ENCODE assay signal across 8 cellular contexts in the genomic region with DNA sequence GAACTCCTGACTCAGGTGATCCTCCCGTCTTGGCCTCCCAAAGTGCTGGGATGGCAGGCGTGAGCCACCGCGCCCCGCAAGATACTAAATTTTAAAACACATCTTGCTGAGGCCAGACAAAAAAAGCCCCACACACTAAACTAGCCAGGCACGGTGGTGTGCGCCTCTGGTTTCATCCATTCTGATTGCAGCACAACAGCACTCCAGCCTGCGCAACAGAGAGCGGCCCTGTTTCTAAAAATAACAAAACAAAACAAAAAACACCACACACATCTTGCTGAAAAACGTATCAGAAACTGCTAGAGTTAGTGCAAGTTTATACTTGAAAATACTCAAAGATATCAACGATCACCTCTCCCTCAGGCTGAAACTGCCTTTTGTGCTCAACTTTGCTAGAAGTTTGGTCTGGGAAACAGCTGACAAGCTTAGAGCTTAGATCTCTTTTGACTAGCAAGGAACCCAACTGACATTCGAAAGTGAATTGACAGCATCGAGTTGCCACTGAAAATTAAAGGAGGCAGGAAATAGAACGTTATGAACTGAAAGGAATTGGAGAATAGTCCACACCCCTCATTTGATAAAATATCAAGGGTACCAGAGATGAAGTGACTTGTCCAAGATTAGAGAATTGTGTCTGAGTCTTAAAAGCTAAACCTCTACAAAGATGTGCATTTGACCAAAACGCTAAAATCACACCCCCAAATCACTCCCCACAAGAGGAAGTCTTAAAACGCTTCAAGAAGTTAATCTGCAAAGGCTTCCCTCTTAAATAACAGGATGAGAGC. TPM values are rescaled to one million over a fixed set of nuclear protein-coding genes. Genes with fewer than 3 reads are reported as not detected.
DNase-seq lines count a peak whose midpoint lies in the region; ATAC-seq, FAIRE-seq and TF ChIP-seq lines count a peak whose summit lies in the region.

No MANE protein-coding gene starts in this region.

- in situ Hi-C loops in GM12878 (cut with MboI) = no loop called here

- H3K9ac ChIP-seq in HUES64 (ENCODE audit: low read depth, low read length) = peak overlapping the region; percentile 100
- H3K9ac ChIP-seq in GM12878 (ENCODE audit: control insufficient read depth, insufficient read depth, low read length) = peak overlapping the region; percentile 97

- H3K79me2 ChIP-seq in GM12878 (ENCODE audit: control insufficient read depth, insufficient read depth, low read length) = peaks cover 67% of the 10 kb centered on the region

- peaks cover 3% of the 10 kb centered on the region; the same call in 1 of the 2 replicates for H4K20me1 ChIP-seq in GM12878 (ENCODE audit: control insufficient read depth, insufficient read depth)

- TF ChIP-seq POLR2A in GM12878 (IDR thresholded peaks at IDR 0.05; ENCODE audit: low read depth, low read length) = 0 out of 2 replicates have a peak, but pooled peaks have one; percentile 27

- SMC1A ChIA-PET in GM12878 (lab: Charles Lee; ENCODE audit: uncharacterized antibody, unreplicated experiment) = interaction anchor here (0.8 to 4.7 kb wide), 7 partner anchors 21 to 90 kb away, joined by 3 to 22 read pairs (median 4); no protein-coding TSS in a partner anchor

- intact Hi-C loops in GM12878 (cut with micrococcal nuclease; ENCODE audit: unreplicated experiment) = loop anchor here (2.0 to 5.0 kb wide), 3 partner anchors 46 to 235 kb away; a partner anchor contains a TSS

- H3K36me3 ChIP-seq in HUES64 (ENCODE audit: insufficient read depth, low read length) = peaks cover 34% of the 10 kb centered on the region
- peaks cover 0 to 10% of the 10 kb centered on the region in 2 experiments; a peak in 1 of 4 replicates for H3K36me3 ChIP-seq in GM12878 (ENCODE audit: control insufficient read depth in 2 of 2, insufficient read depth in 2 of 2, low read length in 1 of 2)

- H3K4me3 ChIP-seq in AG04450 (ENCODE audit: low read depth, low read length) (peak overlapping the region; percentile 98), HUES64 (ENCODE audit: low read length) (peak overlapping the region; percentile 100), GM12878 (peak overlapping the region; percentile 86), mononuclear cell (ENCODE audit: low read length) (peak overlapping the region; percentile 97)

- H3K4me1 ChIP-seq in HUES64 (ENCODE audit: insufficient read depth, low read length) (peaks cover 18% of the 10 kb centered on the region), GM12878 (ENCODE audit: control insufficient read depth, insufficient read depth, low read length) (peaks cover 14% of the 10 kb centered on the region), mononuclear cell (ENCODE audit: insufficient read depth, low read length) (peaks cover 52% of the 10 kb centered on the region)

- H3K27ac ChIP-seq in AG04450 (ENCODE audit: low read depth, low read length) = no peak overlapping the region
- peak overlapping the region; percentile 91 for H3K27ac ChIP-seq in HUES64 (ENCODE audit: low read depth, low read length)
- peak overlapping the region; percentile 99 for H3K27ac ChIP-seq in GM12878 (ENCODE audit: control insufficient read depth, insufficient read depth)

- TF ChIP-seq EP300 in GM12878 (IDR thresholded peaks at IDR 0.05; ENCODE audit: borderline replicate concordance in 1 of 2, control insufficient read depth in 1 of 2, low read depth in 2 of 2, low read length in 2 of 2) = no peak

- WGBS in HUES64 = 72% methylated on average over 16 of the region's 16 CpGs
- WGBS in GM12878 (ENCODE audit: insufficient coverage, insufficient replicate concordance, low lambda C conversion rate, missing lambda C conversion rate) = under 1% methylated on average over 16 of the region's 16 CpGs

- H2AFZ ChIP-seq in GM12878 (ENCODE audit: control insufficient read depth, low read depth, low read length) = peak overlapping the region; percentile 66

- no TSS peak for BruUV-seq in GM12878 (replicated peaks; lab: Mats Ljungman, UMichigan)

- peak overlapping the region; percentile 92 for H3K4me2 ChIP-seq in GM12878 (ENCODE audit: control insufficient read depth, insufficient read depth)

- CTCF ChIA-PET in AG04450 (lab: Charles Lee) (interaction anchor here (0.8 kb wide), 1 partner anchor 132 kb away, joined by 3 read pairs; no protein-coding TSS in a partner anchor), GM12878 (lab: Yijun Ruan, JAX) (interaction anchor here (1.2 to 3.1 kb wide), 4 partner anchors 11 to 141 kb away, joined by 3 to 8 read pairs (median 6); no protein-coding TSS in a partner anchor)

- no peak for FAIRE-seq in GM12878 (lab: Jason Lieb, UNC)

- no peak for TF ChIP-seq RAD21 in GM12878 (IDR thresholded peaks at IDR 0.05; ENCODE audit: insufficient read depth, low read depth, low read length)

- RAD21 ChIA-PET in GM12878 (lab: Charles Lee; ENCODE audit: unreplicated experiment) = interaction anchor here (0.8 to 2.6 kb wide), 6 partner anchors 13 to 121 kb away, joined by 3 to 11 read pairs (median 4); no protein-coding TSS in a partner anchor

- no peak for DNase-seq in AG04450 (ENCODE audit: low read depth, low spot score)
- no peak for DNase-seq in GM12878 (ENCODE audit: low read depth, low spot score)
- DNase-seq in hippocampal formation (lab: John Stamatoyannopoulos, UW) = no peak
- no peak for DNase-seq in left lobe of liver (ENCODE audit: low spot score)
- no peak for DNase-seq in NCI-H69 (lab: John Stamatoyannopoulos, UW)

- no peak for TF ChIP-seq CTCF in AG04450 (IDR thresholded peaks at IDR 0.05; ENCODE audit: low read depth, low read length)
- no peak for TF ChIP-seq CTCF in GM12878 (IDR thresholded peaks at IDR 0.05 in 2 of 3, conservative IDR thresholded peaks at IDR 0.05 in 1 of 3; ENCODE audit: control insufficient read depth in 2 of 3, extremely low read depth in 1 of 3, insufficient read depth in 1 of 3, low read depth in 3 of 3, low read length in 3 of 3)

- H3K27me3 ChIP-seq in AG04450 (ENCODE audit: control insufficient read depth, insufficient read depth, low read length) (no peaks in the 10 kb centered on the region), HUES64 (ENCODE audit: insufficient read depth, low read length) (no peaks in the 10 kb centered on the region), GM12878 (replicated peaks in 1 of 2; ENCODE audit: control insufficient read depth in 2 of 2, insufficient read depth in 2 of 2, low read length in 1 of 2) (no peaks in the 10 kb centered on the region), mononuclear cell (ENCODE audit: insufficient read depth, low read length) (no peaks in the 10 kb centered on the region)

- peak; percentile 45 for ATAC-seq in GM12878
- ATAC-seq in GM18517 (IDR thresholded peaks at IDR 0.05; ENCODE audit: unreplicated experiment) = no peak
- ATAC-seq in left lobe of liver = no peak

- H3K9me3 ChIP-seq in AG04450 (ENCODE audit: control insufficient read depth, insufficient read depth, low read length) (no peaks in the 10 kb centered on the region; the same call in 1 of the 2 replicates), HUES64 (ENCODE audit: insufficient read depth, low read depth, low read length) (no peaks in the 10 kb centered on the region), GM12878 (replicated peaks; ENCODE audit: control insufficient read depth, insufficient read depth, low read length) (no peaks in the 10 kb centered on the region), mononuclear cell (ENCODE audit: low read depth, low read length) (no peaks in the 10 kb centered on the region)

- POLR2A ChIA-PET in AG04450 (lab: Yijun Ruan, JAX) (interaction anchor here (0.7 to 1.1 kb wide), 3 partner anchors 141 to 233 kb away, joined by 4 to 6 read pairs (median 6); a partner anchor contains a TSS), GM12878 (lab: Charles Lee) (interaction anchor here (0.7 to 3.2 kb wide), 8 partner anchors 11 to 213 kb away, joined by 3 to 14 read pairs (median 3); no protein-coding TSS in a partner anchor)

RNA-seq across cellular contexts. Expression of a gene that starts 0.9 kb away (rescaled TPM):
- polyA plus RNA-seq in AG04450 (2011; rRNA removed) = 50.6 and 51.8 TPM in 2 replicates
- 54.6 and 72.7 TPM in 2 replicates for polyA minus RNA-seq in AG04450 (2011; rRNA and poly(A)+ RNA removed)
- 29.9 TPM for polyA plus RNA-seq in HUES64 (2013, experiment 1 of 2)
- 29.0 TPM for polyA plus RNA-seq in HUES64 (2013, experiment 2 of 2)
- 66.9 and 75.2 TPM in 2 replicates for total RNA-seq in GM12878 (2013; cell fraction: nucleolus; rRNA removed)
- total RNA-seq in GM12878 (2014; rRNA removed) = 32.0 and 33.9 TPM in 2 replicates
- total RNA-seq in GM12878 (2014; rRNA removed; fragmentation: Illumina TruSeq; extraction: Trizol) = 26.2 and 26.6 TPM in 2 replicates
- total RNA-seq in GM12878 (2021) = 39.0 and 51.5 TPM in 2 replicates
- 21.7 TPM for polyA plus RNA-seq in GM12878 (2011; ENCODE audit: low read depth)
- 31.8 and 35.3 TPM in 2 replicates for polyA plus RNA-seq in GM12878 (2011; rRNA removed)
- polyA plus RNA-seq in GM12878 (2011; cell fraction: cytosol; rRNA removed) = 27.8 and 44.8 TPM in 2 replicates
- 188 and 196 TPM in 2 replicates for polyA plus RNA-seq in GM12878 (2011; cell fraction: nucleus; rRNA removed)
- 34.4 and 39.6 TPM in 2 replicates for polyA plus RNA-seq in GM12878 (2012)
- polyA plus RNA-seq in GM12878 (2014; fragmentation: Illumina TruSeq; extraction: Trizol) = 22.3 and 25.0 TPM in 2 replicates
- polyA plus RNA-seq in GM12878 (2014; fragmentation: Nextera tagmentation; extraction: Ambion mirVana) = 1 to 10 TPM; 7.0 to 8.9 TPM
- 32.0 and 32.2 TPM in 2 replicates for polyA plus RNA-seq in GM12878 (2014; rRNA removed)
- 10 to 100 TPM; 56.4 to 57.7 TPM for polyA plus RNA-seq in GM12878 (2016; fragmentation: Nextera tagmentation; extraction: Ambion mirVana)
- polyA minus RNA-seq in GM12878 (2011; rRNA and poly(A)+ RNA removed) = 33.4 and 37.3 TPM in 2 replicates
- 11.4 and 12.2 TPM in 2 replicates for polyA minus RNA-seq in GM12878 (2011; cell fraction: cytosol; rRNA and poly(A)+ RNA removed)
- polyA minus RNA-seq in GM12878 (2011; cell fraction: nucleus; rRNA and poly(A)+ RNA removed) = 15.8 and 18.8 TPM in 2 replicates
- 19.2 TPM for total RNA-seq in mononuclear cell
- 31.2 TPM for total RNA-seq in left lobe of liver

RNA-seq across cellular contexts. Expression of a gene that starts 1.2 kb away (rescaled TPM):
- polyA plus RNA-seq in AG04450 (2011; rRNA removed) (139 and 169 TPM in 2 replicates), GM12878 (2011; rRNA removed) (102 and 184 TPM in 2 replicates), GM12878 (2014; fragmentation: Illumina TruSeq; extraction: Trizol) (349 and 362 TPM in 2 replicates), GM12878 (2014; fragmentation: Nextera tagmentation; extraction: Ambion mirVana) (100 to 1,000 TPM; 151 to 206 TPM), GM12878 (2014; rRNA removed) (134 and 139 TPM in 2 replicates), GM12878 (2016; fragmentation: Nextera tagmentation; extraction: Ambion mirVana) (100 to 1,000 TPM; 431 to 432 TPM)
- polyA minus RNA-seq in AG04450 (2011; rRNA and poly(A)+ RNA removed) = 200 and 213 TPM in 2 replicates
- 216 TPM for polyA plus RNA-seq in HUES64 (2013, experiment 1 of 2)
- polyA plus RNA-seq in HUES64 (2013, experiment 2 of 2) = 215 TPM
- total RNA-seq in GM12878 (2013; cell fraction: nucleolus; rRNA removed) = 407 and 417 TPM in 2 replicates
- total RNA-seq in GM12878 (2014; rRNA removed) (200 and 224 TPM in 2 replicates), GM12878 (2014; rRNA removed; fragmentation: Illumina TruSeq; extraction: Trizol) (172 and 195 TPM in 2 replicates), GM12878 (2021) (416 and 453 TPM in 2 replicates), mononuclear cell (77.6 TPM), left lobe of liver (92.3 TPM)
- 99.3 TPM for polyA plus RNA-seq in GM12878 (2011; ENCODE audit: low read depth)
- polyA plus RNA-seq in GM12878 (2011; cell fraction: cytosol; rRNA removed) = 202 and 266 TPM in 2 replicates
- 229 and 324 TPM in 2 replicates for polyA plus RNA-seq in GM12878 (2011; cell fraction: nucleus; rRNA removed)
- polyA plus RNA-seq in GM12878 (2012) = 132 and 162 TPM in 2 replicates
- 255 and 285 TPM in 2 replicates for polyA minus RNA-seq in GM12878 (2011; rRNA and poly(A)+ RNA removed)
- 86.7 and 146 TPM in 2 replicates for polyA minus RNA-seq in GM12878 (2011; cell fraction: cytosol; rRNA and poly(A)+ RNA removed)
- 82.1 and 153 TPM in 2 replicates for polyA minus RNA-seq in GM12878 (2011; cell fraction: nucleus; rRNA and poly(A)+ RNA removed)
